Comparison of ENCODE assay signal across 1 cellular context in genomic region chr19:1260749-1261511, GRCh38.
TF ChIP-seq lines count a peak whose summit lies in the region.

No MANE protein-coding gene starts in this region.

TF ChIP-seq in HepG2, 621 proteins besides CTCF, POLR2A, EP300 and RAD21 (continued from another document and continues in another):
- TF ChIP-seq UBTF (CRISPR knock-in tag; IDR thresholded peaks at IDR 0.05) (no peak), ZNF792 (CRISPR knock-in tag; IDR thresholded peaks at IDR 0.05) (peak; percentile 42; the same call in 1 of the 2 replicates), PHF8 (CRISPR knock-in tag; IDR thresholded peaks at IDR 0.05) (peak; percentile 28; the same call in 1 of the 2 replicates), ZNF784 (CRISPR knock-in tag; IDR thresholded peaks at IDR 0.05; ENCODE audit: borderline replicate concordance) (no peak), DPF2 (CRISPR knock-in tag; IDR thresholded peaks at IDR 0.05; ENCODE audit: borderline replicate concordance, low read depth) (no peak), GABPB1 (CRISPR knock-in tag; IDR thresholded peaks at IDR 0.05) (peak; percentile 84), TRIM22 (IDR thresholded peaks at IDR 0.05) (no peak), CERS6 (CRISPR knock-in tag; IDR thresholded peaks at IDR 0.05) (no peak), KMT2A (CRISPR knock-in tag; IDR thresholded peaks at IDR 0.05) (no peak), NFKB2 (CRISPR knock-in tag; IDR thresholded peaks at IDR 0.05; ENCODE audit: borderline replicate concordance) (0 out of 2 replicates have a peak, but pooled peaks have one; percentile 7), ZNF687 (CRISPR knock-in tag; IDR thresholded peaks at IDR 0.05) (no peak; the same call in none of the 2 replicates), ZBTB10 (CRISPR knock-in tag; IDR thresholded peaks at IDR 0.05; ENCODE audit: borderline replicate concordance) (peak; percentile 45; the same call in 1 of the 2 replicates), HCFC1 (IDR thresholded peaks at IDR 0.05; ENCODE audit: low read depth, low read length) (no peak), ZMAT5 (CRISPR knock-in tag; IDR thresholded peaks at IDR 0.05; ENCODE audit: borderline replicate concordance, low read depth) (no peak), IRF1 (CRISPR knock-in tag; IDR thresholded peaks at IDR 0.05; ENCODE audit: low read depth) (no peak), NFATC3 (CRISPR knock-in tag; IDR thresholded peaks at IDR 0.05) (no peak), PCBP2 (optimal IDR thresholded peaks at IDR 0.05; ENCODE audit: low read depth, low read length, poor library complexity, severe bottlenecking) (no peak), TMF1 (CRISPR knock-in tag; IDR thresholded peaks at IDR 0.05; ENCODE audit: low read depth) (no peak), EED (CRISPR knock-in tag; IDR thresholded peaks at IDR 0.05) (peak; percentile 51; the same call in 1 of the 2 replicates), LCORL (IDR thresholded peaks at IDR 0.05) (no peak), LCORL (CRISPR knock-in tag; IDR thresholded peaks at IDR 0.05) (peak; percentile 1), ZNF121 (CRISPR knock-in tag; IDR thresholded peaks at IDR 0.05) (no peak), PBX3 (CRISPR knock-in tag; IDR thresholded peaks at IDR 0.05; ENCODE audit: borderline replicate concordance) (peak; percentile 82; the same call in 1 of the 2 replicates), FOXK2 (IDR thresholded peaks at IDR 0.05) (no peak), ZNF225 (CRISPR knock-in tag; IDR thresholded peaks at IDR 0.05) (no peak; the same call in 1 of the 2 replicates), ZBTB40 (IDR thresholded peaks at IDR 0.05) (no peak), ZBTB40 (CRISPR knock-in tag; IDR thresholded peaks at IDR 0.05) (no peak), GATA4 (IDR thresholded peaks at IDR 0.05; ENCODE audit: borderline replicate concordance, low read depth) (no peak)
